In genomic region chr15:80597081-80597480, GRCh38 we compare ENCODE assay signal across 22 cellular contexts.
"Had no signal": no experiment of that assay in that cellular context is flagged by ENCODE, and none has a peak within 500 bp of the region (broad histone marks: within the 10 kb centered on the region; RNA-seq: fewer than 3 reads in every experiment).

No MANE protein-coding gene starts in this region.

- H3K36me3 ChIP-seq: cardiac muscle cell, left ventricle myocardium inferior, neural progenitor cell, ovary, transverse colon, uterus had no signal

- ATAC-seq: activated CD8-positive, alpha-beta memory T cell treated with anti-CD3 and anti-CD28 coated beads, Interleukin-2, amount 10 ng/mL, durations not matched to agents 7 days and 5 days; activated T-helper 17 cell treated with anti-CD3 and anti-CD28 coated beads, Interleukin-2, amount 50 U/mL, for 72 hours; effector memory CD8-positive, alpha-beta T cell; stimulated activated naive CD8-positive, alpha-beta T cell treated with anti-CD3 and anti-CD28 coated beads, Interleukin-15, Interleukin-2, amounts not matched to agents 100 U/mL and 50 U/mL, for 24 hours; T-cell had no signal

- H3K4me3 ChIP-seq: cardiac muscle cell, left ventricle myocardium inferior, neural progenitor cell, ovary, transverse colon, uterus had no signal

- H3K9ac ChIP-seq: neural progenitor cell had no signal

- H3K4me2 ChIP-seq: neural progenitor cell had no signal

- H3K27me3 ChIP-seq: cardiac muscle cell, neural progenitor cell, ovary, transverse colon, uterus had no signal

- H3K27ac ChIP-seq: cardiac muscle cell, left ventricle myocardium inferior, neural progenitor cell, ovary, transverse colon, uterus had no signal

- H2AFZ ChIP-seq: neural progenitor cell had no signal

- DNase-seq: activated CD4-positive, alpha-beta memory T cell treated with anti-CD3 and anti-CD28 coated beads, Interleukin-2, amount 10 ng/mL, durations not matched to agents 7 days and 5 days; activated CD4-positive, alpha-beta T cell treated with anti-CD3 and anti-CD28 coated beads for 48 hours; activated CD4-positive, CD25-positive, alpha-beta regulatory T cell; activated CD8-positive, alpha-beta memory T cell treated with anti-CD3 and anti-CD28 coated beads, Interleukin-2, amount 10 ng/mL, durations not matched to agents 7 days and 5 days; activated naive CD4-positive, alpha-beta T cell; activated naive CD8-positive, alpha-beta T cell treated with anti-CD3 and anti-CD28 coated beads for 36 hours; activated T-cell treated with anti-CD3 and anti-CD28 coated beads, Interleukin-2, amount 50 U/mL, for 1 hour; amniotic stem cell; effector memory CD8-positive, alpha-beta T cell; kidney; left ventricle myocardium inferior; ovary; stimulated activated CD4-positive, alpha-beta T cell treated with anti-CD3 and anti-CD28 coated beads, Interleukin-12 subunit alpha, Interleukin-12 subunit beta, amount 100 ng/mL, for 4 hours; stimulated activated CD4-positive, alpha-beta T cell treated with anti-CD3 and anti-CD28 coated beads, Interleukin-2, amount 100 ng/mL, for 24 hours; stimulated activated naive CD8-positive, alpha-beta T cell treated with anti-CD3 and anti-CD28 coated beads, Interleukin-15, Interleukin-2, amounts not matched to agents 100 U/mL and 50 U/mL, for 24 hours; T-cell; uterus had no signal

- FAIRE-seq: frontal cortex, kidney had no signal

- H3K4me1 ChIP-seq: neural progenitor cell, uterus had no signal

- H3K9me3 ChIP-seq: left ventricle myocardium inferior, ovary, transverse colon, uterus had no signal
